In genomic region chr16:67672739-67673662, GRCh38 we compare ENCODE assay signal across 8 cellular contexts. TPM values are rescaled to one million over a fixed set of nuclear protein-coding genes. Genes with fewer than 3 reads are reported as not detected.
DNase-seq lines count a peak whose midpoint lies in the region; ATAC-seq and TF ChIP-seq lines count a peak whose summit lies in the region.

No MANE protein-coding gene starts in this region.

- H3K27ac Mint-ChIP-seq in activated T-helper 17 cell treated with anti-CD3 and anti-CD28 coated beads, Interleukin-2, amount 50 U/mL, for 72 hours: peak overlapping the region; percentile 75
- no peak overlapping the region for H3K27ac Mint-ChIP-seq in neural crest cell (ENCODE audit: unreplicated experiment)

- H3K4me3 Mint-ChIP-seq in activated T-helper 17 cell treated with anti-CD3 and anti-CD28 coated beads, Interleukin-2, amount 50 U/mL, for 72 hours: no peak overlapping the region
- H3K4me3 Mint-ChIP-seq in neural crest cell: peak overlapping the region; percentile 6

- DNase-seq in AG08395 (ENCODE audit: low spot score) (peak; percentile 90), NOMO-1 (lab: John Stamatoyannopoulos, UW; ENCODE audit: unreplicated experiment in 2 of 2) (peak; percentile 41 to 42), fibroblast of the aortic adventitia (ENCODE audit: low read depth) (peak; percentile 71), neural crest cell (ENCODE audit: low read depth, low spot score) (peak; percentile 47), GOT3 (lab: John Stamatoyannopoulos, UW) (no peak), NCI-H1048 (lab: John Stamatoyannopoulos, UW) (no peak)

- ATAC-seq in activated T-helper 17 cell treated with anti-CD3 and anti-CD28 coated beads, Interleukin-2, amount 50 U/mL, for 72 hours (replicated peaks): peak; percentile 53

- no peaks in the 10 kb centered on the region for H3K9me3 Mint-ChIP-seq in activated T-helper 17 cell treated with anti-CD3 and anti-CD28 coated beads, Interleukin-2, amount 50 U/mL, for 72 hours
- H3K9me3 Mint-ChIP-seq in neural crest cell: no peaks in the 10 kb centered on the region

- no peaks in the 10 kb centered on the region for H3K27me3 Mint-ChIP-seq in activated T-helper 17 cell treated with anti-CD3 and anti-CD28 coated beads, Interleukin-2, amount 50 U/mL, for 72 hours
- no peaks in the 10 kb centered on the region for H3K27me3 Mint-ChIP-seq in neural crest cell (ENCODE audit: low read depth)

- TF ChIP-seq CTCF in GM12873 (IDR thresholded peaks at IDR 0.05; ENCODE audit: insufficient read depth, low read depth, low read length, missing control alignments): peak; percentile 93
- TF ChIP-seq CTCF in fibroblast of the aortic adventitia (IDR thresholded peaks at IDR 0.05; ENCODE audit: insufficient read depth, low read length): peak; percentile 83
- peak; percentile 68 for TF ChIP-seq CTCF in neural crest cell (conservative IDR thresholded peaks at IDR 0.05)

- peaks cover 5% of the 10 kb centered on the region for H3K4me1 Mint-ChIP-seq in activated T-helper 17 cell treated with anti-CD3 and anti-CD28 coated beads, Interleukin-2, amount 50 U/mL, for 72 hours
- H3K4me1 Mint-ChIP-seq in neural crest cell: peaks cover under 1% of the 10 kb centered on the region

- no peak overlapping the region for H3K4me3 ChIP-seq in fibroblast of the aortic adventitia (ENCODE audit: low read depth, low read length)

- no peaks in the 10 kb centered on the region for H3K36me3 Mint-ChIP-seq in activated T-helper 17 cell treated with anti-CD3 and anti-CD28 coated beads, Interleukin-2, amount 50 U/mL, for 72 hours (ENCODE audit: low read depth)
- no peaks in the 10 kb centered on the region for H3K36me3 Mint-ChIP-seq in neural crest cell (ENCODE audit: low read depth)

RNA-seq across cellular contexts. Expression of gene C16orf86, which starts 6.4 kb away (rescaled TPM):
- total RNA-seq in activated T-helper 17 cell treated with anti-CD3 and anti-CD28 coated beads, Interleukin-2, amount 50 U/mL, for 72 hours: 1 to 10 TPM; 1.5 to 1.8 TPM
- 3.3 and 14.8 TPM in 2 replicates for total RNA-seq in fibroblast of the aortic adventitia (ENCODE audit: low replicate concordance)
- 1.7 and 2.0 TPM in 2 replicates for total RNA-seq in neural crest cell

RNA-seq across cellular contexts. Expression of gene ENKD1, which starts 6.5 kb away (rescaled TPM):
- 1 to 10 TPM; 9.1 to 9.4 TPM for total RNA-seq in activated T-helper 17 cell treated with anti-CD3 and anti-CD28 coated beads, Interleukin-2, amount 50 U/mL, for 72 hours
- 14.1 and 19.2 TPM in 2 replicates for total RNA-seq in fibroblast of the aortic adventitia (ENCODE audit: low replicate concordance)
- total RNA-seq in neural crest cell: 23.3 and 24.5 TPM in 2 replicates

RNA-seq across cellular contexts. Expression of gene PARD6A, which starts 12.2 kb away (rescaled TPM):
- total RNA-seq in activated T-helper 17 cell treated with anti-CD3 and anti-CD28 coated beads, Interleukin-2, amount 50 U/mL, for 72 hours: 10 to 100 TPM; 10.7 to 16.5 TPM
- 1.4 TPM in 1 of 2 replicates, not detected in the other for total RNA-seq in fibroblast of the aortic adventitia (ENCODE audit: low replicate concordance)
- 7.5 and 8.3 TPM in 2 replicates for total RNA-seq in neural crest cell

RNA-seq across cellular contexts. Expression of gene ACD, which starts 12.9 kb away (rescaled TPM):
- 10 to 100 TPM; 37.5 to 63.4 TPM for total RNA-seq in activated T-helper 17 cell treated with anti-CD3 and anti-CD28 coated beads, Interleukin-2, amount 50 U/mL, for 72 hours
- total RNA-seq in fibroblast of the aortic adventitia (ENCODE audit: low replicate concordance) (8.8 and 23.1 TPM in 2 replicates), neural crest cell (39.3 and 39.8 TPM in 2 replicates)

RNA-seq across cellular contexts. Expression of gene CARMIL2, which starts 28.1 kb away (rescaled TPM):
- 100 to 1,000 TPM; 134 to 169 TPM for total RNA-seq in activated T-helper 17 cell treated with anti-CD3 and anti-CD28 coated beads, Interleukin-2, amount 50 U/mL, for 72 hours
- total RNA-seq in fibroblast of the aortic adventitia (ENCODE audit: low replicate concordance): 0.09 and 0.49 TPM in 2 replicates
- total RNA-seq in neural crest cell: 2.0 and 3.5 TPM in 2 replicates

Comparison
In these comparisons a context has a peak if more than half of its experiments do, and no peak if none do; other contexts are left out.
1. DNase-seq: peak in AG08395 (single experiment), NOMO-1 (2 of 2), fibroblast of the aortic adventitia (single experiment) and neural crest cell (single experiment); none in GOT3 (single experiment) and NCI-H1048 (single experiment).
2. Peak in every context shown above with its lines, with median percentiles within 50 percentile points of each other: CTCF ChIP-seq.